25 cellular contexts compared by ENCODE assay signal in the genomic region with DNA sequence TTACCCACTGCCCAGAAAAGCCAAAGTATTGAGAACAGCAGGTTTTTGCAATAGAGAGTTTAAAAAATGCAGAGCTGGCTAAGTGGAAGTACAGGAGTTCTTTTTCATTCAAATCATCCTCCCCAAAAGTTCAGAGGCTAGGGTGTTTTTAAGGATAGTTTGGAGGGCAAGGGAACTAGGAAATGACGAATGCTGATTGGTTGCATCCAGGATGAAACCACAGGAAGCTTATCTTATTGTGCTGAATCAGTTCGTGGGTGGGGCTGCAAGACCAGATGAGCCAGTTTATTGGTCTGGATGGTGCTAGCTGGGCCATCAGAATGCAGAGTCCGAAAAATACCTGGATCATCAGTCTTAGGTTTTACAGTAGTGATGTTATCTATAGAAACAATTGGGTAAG.
"Had no signal": no experiment of that assay in that cellular context is flagged by ENCODE, and none has a peak within 500 bp of the region (broad histone marks: within the 10 kb centered on the region; RNA-seq: fewer than 3 reads in every experiment).

No MANE protein-coding gene starts in this region.

- DNase-seq: activated CD4-positive, alpha-beta memory T cell treated with anti-CD3 and anti-CD28 coated beads, Interleukin-2, amount 10 ng/mL, durations not matched to agents 7 days and 5 days; activated CD4-positive, alpha-beta T cell treated with anti-CD3 and anti-CD28 coated beads for 36 hours; activated CD4-positive, alpha-beta T cell treated with anti-CD3 and anti-CD28 coated beads, Interleukin-2, amount 50 U/mL, for 1 hour; activated gamma-delta T cell; activated naive CD4-positive, alpha-beta T cell treated with anti-CD3 and anti-CD28 coated beads for 36 hours; activated T-cell treated with anti-CD3 and anti-CD28 coated beads for 4 hours; activated T-cell treated with anti-CD3 and anti-CD28 coated beads, Interleukin-2, amount 50 U/mL, for 48 hours; amygdala; NCI-H1092; NCI-H1417 treated with DMSO at 0.1 percent for 48 hours; NCI-H1694; NCI-H2029 treated with DMSO at 0.1 percent for 48 hours; NCI-H345; NCI-H510A; NCI-H526 treated with DMSO at 0.1 percent for 48 hours; NCI-H82; PC-3; SHP77 treated with DMSO at 0.1 percent for 48 hours; T-helper 1 cell had no signal

- H3K4me2 ChIP-seq: KMS-11 had no signal

- H3K9ac ChIP-seq: KMS-11 had no signal

- H3K27ac ChIP-seq: KMS-11, SK-N-MC, VCaP had no signal

- FAIRE-seq: astrocyte, RCC 7860 had no signal

- H3K4me3 ChIP-seq: SK-N-MC had no signal

- ATAC-seq: activated CD4-positive, alpha-beta T cell treated with anti-CD3 and anti-CD28 coated beads for 36 hours; activated T-helper 17 cell treated with anti-CD3 and anti-CD28 coated beads, Interleukin-2, amount 50 U/mL, for 72 hours; PC-3 had no signal
